ENCODE assay signal across 8 cellular contexts in genomic region chr4:133151301-133151680, GRCh38. TPM values are rescaled to one million over a fixed set of nuclear protein-coding genes. Genes with fewer than 3 reads are reported as not detected.
A peak's percentile ranks its signal among the peaks of the same experiment; 100 is the strongest.
DNase-seq lines count a peak whose midpoint lies in the region; ATAC-seq and TF ChIP-seq lines count a peak whose summit lies in the region.

No MANE protein-coding gene starts in this region.

- peaks cover 0 to 5% (median 0%) of the 10 kb centered on the region in 3 experiments for H3K9me3 ChIP-seq in naive thymus-derived CD4-positive, alpha-beta T cell (ENCODE audit: control insufficient read depth in 2 of 3, low read length in 3 of 3)
- H3K9me3 ChIP-seq in Peyer's patch = peaks cover 0 to 8% (median 0%) of the 10 kb centered on the region in 4 donors

- H3K4me1 Mint-ChIP-seq in naive thymus-derived CD4-positive, alpha-beta T cell = peaks cover 5 to 35% (median 24%) of the 10 kb centered on the region in 7 donors

- peaks cover 0 to 2% of the 10 kb centered on the region in 2 donors for H3K27me3 ChIP-seq in naive thymus-derived CD4-positive, alpha-beta T cell (ENCODE audit: control insufficient read depth in 2 of 2, insufficient read depth in 2 of 2, low read length in 2 of 2)
- peaks cover 0 to 17% of the 10 kb centered on the region in 2 donors for H3K27me3 ChIP-seq in Peyer's patch

- intact Hi-C loops in naive thymus-derived CD4-positive, alpha-beta T cell (cut with micrococcal nuclease) = no loop called here

- peak overlapping the region; percentile 92 for H3K27ac ChIP-seq in cingulate gyrus (ENCODE audit: low read depth, low read length)
- no peak overlapping the region for H3K27ac ChIP-seq in naive thymus-derived CD4-positive, alpha-beta T cell (ENCODE audit: low read depth, low read length)
- H3K27ac ChIP-seq in Peyer's patch = no peak overlapping the region

- H3K27me3 Mint-ChIP-seq in naive thymus-derived CD4-positive, alpha-beta T cell = peaks cover 61 to 80% (median 71%) of the 10 kb centered on the region in 5 donors

- peaks cover 0 to 21% (median 5%) of the 10 kb centered on the region in 11 donors for H3K9me3 Mint-ChIP-seq in naive thymus-derived CD4-positive, alpha-beta T cell

- CTCF ChIA-PET in naive thymus-derived CD4-positive, alpha-beta T cell (lab: Charles Lee) = no interaction called here

- TF ChIP-seq POLR2A in Peyer's patch (IDR thresholded peaks at IDR 0.05) = no peak

- H3K27ac Mint-ChIP-seq in naive thymus-derived CD4-positive, alpha-beta T cell = peak overlapping the region in 1 of 9 donors; percentile 46

- H3K4me3 Mint-ChIP-seq in naive thymus-derived CD4-positive, alpha-beta T cell = peak overlapping the region in 2 of 10 donors; percentile 19 to 26

- TF ChIP-seq CTCF in GM20000 (IDR thresholded peaks at IDR 0.05; ENCODE audit: extremely low read depth, missing control alignments) (no peak), Peyer's patch (IDR thresholded peaks at IDR 0.05) (no peak), omental fat pad (IDR thresholded peaks at IDR 0.05) (no peak)

- H3K4me1 ChIP-seq in naive thymus-derived CD4-positive, alpha-beta T cell (ENCODE audit: control insufficient read depth in 2 of 2, insufficient read depth in 2 of 2, low read length in 2 of 2) = no peaks in the 10 kb centered on the region
- peaks cover 0 to 36% (median 0%) of the 10 kb centered on the region in 4 donors for H3K4me1 ChIP-seq in Peyer's patch

- peak; percentile 8 for DNase-seq in 8988T
- DNase-seq in GM20000 (ENCODE audit: low spot score) = peak; percentile 13
- DNase-seq in naive thymus-derived CD4-positive, alpha-beta T cell = no peak
- DNase-seq in Peyer's patch = no peak
- no peak for DNase-seq in KG1 (lab: John Stamatoyannopoulos, UW)
- DNase-seq in omental fat pad (ENCODE audit: low spot score) = no peak

- H3K36me3 ChIP-seq in naive thymus-derived CD4-positive, alpha-beta T cell (ENCODE audit: control insufficient read depth in 2 of 3, insufficient read depth in 3 of 3, low read length in 3 of 3) = no peaks in the 10 kb centered on the region
- no peaks in the 10 kb centered on the region for H3K36me3 ChIP-seq in Peyer's patch

- ATAC-seq in naive thymus-derived CD4-positive, alpha-beta T cell = peak; percentile 10
- ATAC-seq in GM21360 (IDR thresholded peaks at IDR 0.05; ENCODE audit: unreplicated experiment) = no peak
- ATAC-seq in omental fat pad (ENCODE audit: low FRiP score) = no peak

- peaks cover 0 to 27% (median 0%) of the 10 kb centered on the region in 5 donors for H3K36me3 Mint-ChIP-seq in naive thymus-derived CD4-positive, alpha-beta T cell

- POLR2A ChIA-PET in naive thymus-derived CD4-positive, alpha-beta T cell (lab: Charles Lee) = no interaction called here

- no peak overlapping the region for H3K4me3 ChIP-seq in naive thymus-derived CD4-positive, alpha-beta T cell (ENCODE audit: low read length)
- H3K4me3 ChIP-seq in Peyer's patch = peak overlapping the region in 1 of 4 donors; percentile 22

RNA-seq across cellular contexts. Expression of gene PCDH10, which starts 2.2 kb away (rescaled TPM):
- not detected for total RNA-seq in naive thymus-derived CD4-positive, alpha-beta T cell
- not detected for polyA plus RNA-seq in naive thymus-derived CD4-positive, alpha-beta T cell
- total RNA-seq in Peyer's patch (under 1 TPM; 0.27 to 0.83 (median 0.50) TPM), omental fat pad (under 1 TPM in 3 of 4 donors, not detected in 1; under 0.01 to 0.46 (median 0.16) TPM)

Comparison
In these comparisons a context has a peak if more than half of its experiments do, and no peak if none do; other contexts are left out.
1. DNase-seq: peak in 8988T (single experiment) and GM20000 (single experiment); none in naive thymus-derived CD4-positive, alpha-beta T cell (0 of 9), Peyer's patch (0 of 3), KG1 (single experiment) and omental fat pad (single experiment).